In genomic region chr10:33337335-33337854, GRCh38 we compare ENCODE assay signal across 8 cellular contexts. TPM values are rescaled to one million over a fixed set of nuclear protein-coding genes. Genes with fewer than 3 reads are reported as not detected.
DNase-seq lines count a peak whose midpoint lies in the region; ATAC-seq and TF ChIP-seq lines count a peak whose summit lies in the region.

No MANE protein-coding gene starts in this region.

- ATAC-seq in omental fat pad (ENCODE audit: low FRiP score) = no peak
- no peak for ATAC-seq in HG02571 (IDR thresholded peaks at IDR 0.05; ENCODE audit: unreplicated experiment)

- H3K4me3 ChIP-seq in Peyer's patch (peak overlapping the region in 2 of 4 donors; percentile 77 to 78), neuron (ENCODE audit: low read length) (peak overlapping the region; percentile 63)

- H3K36me3 ChIP-seq in Peyer's patch (no peaks in the 10 kb centered on the region), neuron (ENCODE audit: insufficient read depth, low read length) (no peaks in the 10 kb centered on the region)

- H3K27ac ChIP-seq in C4-2B = peak overlapping the region; percentile 96
- H3K27ac ChIP-seq in Peyer's patch = peak overlapping the region; percentile 64 to 88 (median 78)

- no peaks in the 10 kb centered on the region for H3K27me3 ChIP-seq in Peyer's patch
- H3K27me3 ChIP-seq in neuron (ENCODE audit: insufficient read depth, low read length) = no peaks in the 10 kb centered on the region

- no peaks in the 10 kb centered on the region for H3K9me3 ChIP-seq in Peyer's patch
- no peaks in the 10 kb centered on the region for H3K9me3 ChIP-seq in neuron (ENCODE audit: low read length)

- DNase-seq in Peyer's patch = no peak
- DNase-seq in fibroblast of gingiva (ENCODE audit: low read depth) = peak; percentile 83
- DNase-seq in omental fat pad (ENCODE audit: low spot score) = no peak
- no peak for DNase-seq in NCI-H524 treated with DMSO at 0.1 percent for 48 hours (lab: John Stamatoyannopoulos, UW)
- DNase-seq in GM20000 (ENCODE audit: low spot score) = no peak

- H3K4me1 ChIP-seq in Peyer's patch = peaks cover 0 to 14% (median 0%) of the 10 kb centered on the region in 4 donors
- H3K4me1 ChIP-seq in neuron (ENCODE audit: insufficient read depth, low read length) = peaks cover 30% of the 10 kb centered on the region

- H2AFZ ChIP-seq in neuron (ENCODE audit: low read depth, low read length) = peak overlapping the region; percentile 86

- TF ChIP-seq CTCF in C4-2B (conservative IDR thresholded peaks at IDR 0.05) (no peak), Peyer's patch (IDR thresholded peaks at IDR 0.05) (peak in 3 of 6 experiments; percentile 20 to 38 (median 35)), omental fat pad (IDR thresholded peaks at IDR 0.05) (no peak), GM20000 (IDR thresholded peaks at IDR 0.05; ENCODE audit: extremely low read depth, missing control alignments) (no peak)

- no peak for TF ChIP-seq POLR2A in Peyer's patch (IDR thresholded peaks at IDR 0.05)

RNA-seq across cellular contexts. Expression of gene NRP1, which starts 2.9 kb away (rescaled TPM):
- total RNA-seq in Peyer's patch (10 to 100 TPM; 17.7 to 47.0 (median 21.0) TPM), omental fat pad (100 to 1,000 TPM in 3 of 4 donors, 10 to 100 TPM in 1; 72.8 to 223 (median 178) TPM)
